1 cellular context compared by ENCODE assay signal in genomic region chr17:50372708-50373556, GRCh38.
TF ChIP-seq lines count a peak whose summit lies in the region.

Gene EME1, plus strand, starts transcription at chr17:50373229. Its CDS starts 1,980 bp downstream, at chr17:50375209.
Gene MRPL27, minus strand, starts transcription at chr17:50373184. Its CDS starts 14 bp downstream, at chr17:50373170.

TF ChIP-seq in HepG2, 621 proteins besides CTCF, POLR2A, EP300 and RAD21 (continued from another document and continues in another):
- peak; percentile 91 for TF ChIP-seq ZHX2 (IDR thresholded peaks at IDR 0.05; ENCODE audit: low read depth)
- peak; percentile 27; the same call in 1 of the 2 replicates for TF ChIP-seq ZHX2 (CRISPR knock-in tag; IDR thresholded peaks at IDR 0.05; ENCODE audit: borderline replicate concordance)
- peak; percentile 90; the same call in 1 of the 2 replicates for TF ChIP-seq ZBTB49 (CRISPR knock-in tag; IDR thresholded peaks at IDR 0.05; ENCODE audit: borderline replicate concordance)
- no peak for TF ChIP-seq ZNF7 (CRISPR knock-in tag; IDR thresholded peaks at IDR 0.05)
- peak; percentile 30; the same call in 1 of the 2 replicates for TF ChIP-seq ZC3H4 (CRISPR knock-in tag; IDR thresholded peaks at IDR 0.05; ENCODE audit: borderline replicate concordance)
- TF ChIP-seq ZNF207 (IDR thresholded peaks at IDR 0.05; ENCODE audit: borderline replicate concordance) = peak; percentile 97; the same call in 1 of the 2 replicates
- no peak for TF ChIP-seq NPAS2 (CRISPR knock-in tag; IDR thresholded peaks at IDR 0.05; ENCODE audit: borderline replicate concordance)
- no peak for TF ChIP-seq ZNF3 (CRISPR knock-in tag; IDR thresholded peaks at IDR 0.05)
- TF ChIP-seq ZNF101 (CRISPR knock-in tag; IDR thresholded peaks at IDR 0.05; ENCODE audit: borderline replicate concordance, low read depth) = no peak; the same call in 1 of the 2 replicates
- peak; percentile 91 for TF ChIP-seq ZNF317 (CRISPR knock-in tag; IDR thresholded peaks at IDR 0.05)
- TF ChIP-seq BATF2 (CRISPR knock-in tag; IDR thresholded peaks at IDR 0.05) = peak; percentile 93; the same call in 1 of the 2 replicates
- no peak for TF ChIP-seq HNF1A (IDR thresholded peaks at IDR 0.05; ENCODE audit: low read depth)
- peak; percentile 77; the same call in 1 of the 2 replicates for TF ChIP-seq HNF1A (CRISPR knock-in tag; IDR thresholded peaks at IDR 0.05; ENCODE audit: borderline replicate concordance)
- peak; percentile 97 for TF ChIP-seq ZFY (CRISPR knock-in tag; IDR thresholded peaks at IDR 0.05)
- TF ChIP-seq ZNF280B (CRISPR knock-in tag; IDR thresholded peaks at IDR 0.05; ENCODE audit: borderline replicate concordance) = peak; percentile 99
- peak; percentile 95 for TF ChIP-seq ZNF510 (CRISPR knock-in tag; IDR thresholded peaks at IDR 0.05; ENCODE audit: low read depth)
- peak; percentile 94 for TF ChIP-seq NFE2L1 (CRISPR knock-in tag; IDR thresholded peaks at IDR 0.05; ENCODE audit: borderline replicate concordance)
- TF ChIP-seq ZBTB39 (CRISPR knock-in tag; IDR thresholded peaks at IDR 0.05) = no peak; the same call in 1 of the 2 replicates
- TF ChIP-seq PRDM4 (CRISPR knock-in tag; IDR thresholded peaks at IDR 0.05; ENCODE audit: borderline replicate concordance) = peak; percentile 88; the same call in 1 of the 2 replicates
- peak; percentile 85; the same call in 1 of the 2 replicates for TF ChIP-seq ZNF383 (CRISPR knock-in tag; IDR thresholded peaks at IDR 0.05; ENCODE audit: borderline replicate concordance)
- no peak for TF ChIP-seq RCOR2 (CRISPR knock-in tag; IDR thresholded peaks at IDR 0.05)
- TF ChIP-seq DPF2 (CRISPR knock-in tag; IDR thresholded peaks at IDR 0.05; ENCODE audit: borderline replicate concordance, low read depth) = no peak; the same call in 1 of the 2 replicates
- TF ChIP-seq WIZ (CRISPR knock-in tag; IDR thresholded peaks at IDR 0.05) = peak; percentile 96
- TF ChIP-seq SIN3B (IDR thresholded peaks at IDR 0.05; ENCODE audit: low read length) = peak; percentile 99
